18 cellular contexts compared by ENCODE assay signal in genomic region chr7:27433581-27433980, GRCh38.
A peak's percentile ranks its signal among the peaks of the same experiment; 100 is the strongest.
DNase-seq lines count a peak whose midpoint lies in the region.
"Had no signal": no experiment of that assay in that cellular context is flagged by ENCODE, and none has a peak within 500 bp of the region (broad histone marks: within the 10 kb centered on the region; RNA-seq: fewer than 3 reads in every experiment).

No MANE protein-coding gene starts in this region.

- H3K36me3 ChIP-seq in NT2/D1 (ENCODE audit: insufficient read depth, insufficient read length, low read length) (no peaks in the 10 kb centered on the region), iPS-18a (ENCODE audit: control insufficient read depth, low read depth, low read length) (no peaks in the 10 kb centered on the region)

- H3K4me1 ChIP-seq in NT2/D1 (ENCODE audit: insufficient read depth, insufficient read length) (peaks cover 6% of the 10 kb centered on the region), iPS-18a (ENCODE audit: control insufficient read depth, low read depth, low read length) (peaks cover 26% of the 10 kb centered on the region)
- H3K4me1 ChIP-seq: A549, Caco-2 had no signal

- H3K9ac ChIP-seq in NT2/D1 (ENCODE audit: insufficient read length, low read depth) (no peak overlapping the region), iPS-18a (ENCODE audit: low read length) (no peak overlapping the region)
- H3K9ac ChIP-seq: KMS-11 had no signal

- DNase-seq in NCI-H82 (lab: John Stamatoyannopoulos, UW) (peak; percentile 25), NCI-H82 treated with DMSO at 0.1 percent for 48 hours (lab: John Stamatoyannopoulos, UW; ENCODE audit: unreplicated experiment) (no peak), NT2/D1 (ENCODE audit: low read depth, low spot score) (peak; percentile 61), NK-92 (lab: John Stamatoyannopoulos, UW; ENCODE audit: unreplicated experiment) (no peak), D341Med (ENCODE audit: low spot score) (no peak)
- no peak for DNase-seq in activated CD4-positive, alpha-beta T cell treated with anti-CD3 and anti-CD28 coated beads for 48 hours
- DNase-seq: AML-193; Caco-2; CD4-positive, alpha-beta T cell; DMS153; DMS79; GDM1 had no signal

- H3K27me3 ChIP-seq in NT2/D1 (ENCODE audit: insufficient read depth, insufficient read length) (no peaks in the 10 kb centered on the region), iPS-18a (ENCODE audit: control insufficient read depth, insufficient read depth, low read length) (no peaks in the 10 kb centered on the region)

- H3K9me3 ChIP-seq in NT2/D1 (ENCODE audit: insufficient read depth, low read length) (no peaks in the 10 kb centered on the region), iPS-18a (ENCODE audit: control insufficient read depth, low read depth, low read length) (no peaks in the 10 kb centered on the region)
- H3K9me3 ChIP-seq: A549, Caco-2 had no signal

- H3K4me3 ChIP-seq in NT2/D1 (ENCODE audit: insufficient read length, low read depth) (no peak overlapping the region), iPS-18a (ENCODE audit: low read length) (peak overlapping the region; percentile 3)
- H3K4me3 ChIP-seq: A549, GM12878 had no signal

- H3K27ac ChIP-seq in iPS-18a (ENCODE audit: low read length): no peak overlapping the region
- H3K27ac ChIP-seq: 22Rv1, A549, C4-2B, KMS-11 had no signal

Comparison
In these comparisons a context has a peak if more than half of its experiments do, and no peak if none do; other contexts are left out.
1. DNase-seq: peak in NCI-H82 (single experiment) and NT2/D1 (single experiment); none in NCI-H82 treated with DMSO at 0.1 percent for 48 hours (single experiment), NK-92 (single experiment), D341Med (single experiment) and activated CD4-positive, alpha-beta T cell treated with anti-CD3 and anti-CD28 coated beads for 48 hours (single experiment).